Comparison of ENCODE assay signal across 9 cellular contexts in the genomic region with DNA sequence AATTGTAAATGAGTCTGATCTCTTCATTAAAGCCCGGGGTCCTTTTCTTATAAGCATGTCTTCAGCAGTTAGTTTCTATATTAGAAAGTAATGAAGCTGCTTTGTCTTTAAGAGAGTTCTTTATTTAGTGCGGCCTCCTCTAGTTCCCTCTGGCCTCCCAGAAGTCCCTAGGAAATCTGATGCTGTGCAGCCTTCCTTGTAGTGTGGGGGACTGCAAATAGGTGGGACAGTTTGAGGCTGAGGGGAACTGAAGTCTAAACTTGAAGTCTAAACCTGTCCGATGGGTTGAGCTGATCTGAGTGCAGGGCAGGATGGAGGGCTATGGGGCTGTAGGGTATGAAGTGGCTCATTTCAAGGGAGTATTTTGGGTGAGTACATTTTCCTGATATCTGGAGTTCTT. TPM values are rescaled to one million over a fixed set of nuclear protein-coding genes. Genes with fewer than 3 reads are reported as not detected.
DNase-seq lines count a peak whose midpoint lies in the region; ATAC-seq and TF ChIP-seq lines count a peak whose summit lies in the region.
"Had no signal": no experiment of that assay in that cellular context is flagged by ENCODE, and none has a peak within 500 bp of the region (broad histone marks: within the 10 kb centered on the region; RNA-seq: fewer than 3 reads in every experiment).

No MANE protein-coding gene starts in this region.

- peak overlapping the region; percentile 73 for H2BK5ac ChIP-seq in IMR-90 (ENCODE audit: low read depth, low read length, poor library complexity, severe bottlenecking)

- no peak for DNase-seq in AG04449 (ENCODE audit: low read depth, low spot score)
- DNase-seq in IMR-90, result peak; percentile 20
- no peak for DNase-seq in naive thymus-derived CD8-positive, alpha-beta T cell
- DNase-seq in NCI-H2081 treated with DMSO at 0.1 percent for 48 hours (lab: John Stamatoyannopoulos, UW), result no peak
- DNase-seq in inferior parietal cortex (ENCODE audit: extremely low spot score), result no peak
- no peak for DNase-seq in posterior vena cava (ENCODE audit: low spot score)
- DNase-seq: DMS79 had no signal

- in situ Hi-C loops in IMR-90 (cut with MboI; ENCODE audit: low sequenced_read_pairs), result no loop called here

- H3K36me3 Mint-ChIP-seq in dendritic cell treated with granulocyte-macrophage colony-stimulating factor and Interleukin-4, amounts not matched to agents 40 ng/mL and 50 ng/mL, for 4 days (ENCODE audit: low read depth), result peaks cover 8% of the 10 kb centered on the region
- no peaks in the 10 kb centered on the region for H3K36me3 Mint-ChIP-seq in naive thymus-derived CD8-positive, alpha-beta T cell

- H3K4me3 Mint-ChIP-seq in dendritic cell treated with granulocyte-macrophage colony-stimulating factor and Interleukin-4, amounts not matched to agents 40 ng/mL and 50 ng/mL, for 4 days, result peak overlapping the region; percentile 94
- H3K4me3 Mint-ChIP-seq in naive thymus-derived CD8-positive, alpha-beta T cell, result peak overlapping the region in 7 of 10 donors; percentile 5 to 65 (median 31)

- peak overlapping the region; percentile 46; the same call in 1 of the 2 replicates for H2AK5ac ChIP-seq in IMR-90 (ENCODE audit: low read depth, low read length)

- POLR2A ChIA-PET in AG04449 (lab: Yijun Ruan, JAX) (interaction anchor here (2.3 to 2.4 kb wide), 2 partner anchors 11 to 53 kb away, joined by 6 to 11 read pairs; no protein-coding TSS in a partner anchor), IMR-90 (lab: Charles Lee; ENCODE audit: unreplicated experiment) (interaction anchor here (0.6 kb wide), 1 partner anchor 224 kb away, joined by 3 read pairs; no protein-coding TSS in a partner anchor)
- POLR2A ChIA-PET in naive thymus-derived CD8-positive, alpha-beta T cell (lab: Charles Lee), result no interaction called here

- no peak overlapping the region for H2AFZ ChIP-seq in IMR-90 (replicated peaks; ENCODE audit: low read length, poor library complexity)

- H4K5ac ChIP-seq in IMR-90 (ENCODE audit: low read depth, low read length), result no peak overlapping the region

- intact Hi-C loops in IMR-90 (cut with micrococcal nuclease) (no loop called here), posterior vena cava (cut with DNase I) (no loop called here)
- intact Hi-C loops in dendritic cell treated with granulocyte-macrophage colony-stimulating factor and Interleukin-4, amounts not matched to agents 40 ng/mL and 50 ng/mL, for 4 days (cut with micrococcal nuclease), result loop anchor here (10.0 kb wide), 1 partner anchor 901 kb away; the partner anchor contains the start of gene ADPGK

- peak overlapping the region; percentile 45 for H4K91ac ChIP-seq in IMR-90 (ENCODE audit: insufficient read depth, low read depth, low read length)

- H3K9me1 ChIP-seq in IMR-90 (ENCODE audit: insufficient read depth, low read length), result peaks cover 45% of the 10 kb centered on the region

- no peaks in the 10 kb centered on the region for H3K9me3 ChIP-seq in IMR-90 (ENCODE audit: control insufficient read depth, insufficient read depth, low read length)

- dilution Hi-C loops in IMR-90 (cut with HindIII; ENCODE audit: low sequenced_read_pairs, unreplicated experiment), result no loop called here

- peak overlapping the region; percentile 88 for H3K14ac ChIP-seq in IMR-90 (replicated peaks; ENCODE audit: low read depth, low read length)

- peaks cover 8 to 58% of the 10 kb centered on the region in 2 experiments for H3K79me1 ChIP-seq in IMR-90 (ENCODE audit: low read depth in 1 of 2, low read length in 2 of 2)

- H3K56ac ChIP-seq in IMR-90 (ENCODE audit: extremely low read depth, insufficient read depth, low read length), result 0 out of 2 replicates have a peak overlapping the region, but pooled peaks have one; percentile 32

- H3K4me3 ChIP-seq in AG04449 (ENCODE audit: low read depth, low read length), result peak overlapping the region; percentile 85
- peak overlapping the region; percentile 98 for H3K4me3 ChIP-seq in IMR-90 (ENCODE audit: insufficient read depth, low read depth, low read length)

- no peaks in the 10 kb centered on the region for H3K27me3 ChIP-seq in IMR-90 (ENCODE audit: control insufficient read depth, insufficient read depth, low read length)

- H3K23ac ChIP-seq in IMR-90 (ENCODE audit: low read depth, low read length), result peak overlapping the region; percentile 93

- peaks cover 32% of the 10 kb centered on the region for H3K4me1 Mint-ChIP-seq in dendritic cell treated with granulocyte-macrophage colony-stimulating factor and Interleukin-4, amounts not matched to agents 40 ng/mL and 50 ng/mL, for 4 days (ENCODE audit: low read depth)
- peaks cover 6 to 18% (median 12%) of the 10 kb centered on the region in 4 donors for H3K4me1 Mint-ChIP-seq in naive thymus-derived CD8-positive, alpha-beta T cell

- ATAC-seq in IMR-90 (ENCODE audit: low read depth), result no peak
- no peak for ATAC-seq in naive thymus-derived CD8-positive, alpha-beta T cell
- ATAC-seq in GM19463 (IDR thresholded peaks at IDR 0.05; ENCODE audit: unreplicated experiment), result no peak

- H3K9ac ChIP-seq in IMR-90 (ENCODE audit: low read depth, low read length), result peak overlapping the region; percentile 90

- 0 out of 2 replicates have a peak overlapping the region, but pooled peaks have one; percentile 21 for H3K18ac ChIP-seq in IMR-90 (ENCODE audit: low read depth, low read length)

- no CpG with 5 or more reads among the region's 3 CpGs for WGBS in IMR-90 (ENCODE audit: extremely low coverage in 2 of 2, insufficient read length in 1 of 2), 2 experiments

- TF ChIP-seq RAD21 in IMR-90 (IDR thresholded peaks at IDR 0.05; ENCODE audit: low read length), result no peak

- no peaks in the 10 kb centered on the region for H3K36me3 ChIP-seq in IMR-90 (ENCODE audit: control insufficient read depth, insufficient read depth, low read length)

- peak overlapping the region; percentile 89 for H3K4ac ChIP-seq in IMR-90 (ENCODE audit: low read depth, low read length)

- H3K9me3 Mint-ChIP-seq in dendritic cell treated with granulocyte-macrophage colony-stimulating factor and Interleukin-4, amounts not matched to agents 40 ng/mL and 50 ng/mL, for 4 days, result no peaks in the 10 kb centered on the region
- no peaks in the 10 kb centered on the region for H3K9me3 Mint-ChIP-seq in naive thymus-derived CD8-positive, alpha-beta T cell

- no peak for TF ChIP-seq POLR2A in IMR-90 (IDR thresholded peaks at IDR 0.05; ENCODE audit: low read depth, low read length)

- peak overlapping the region in 1 of 2 experiments; percentile 56; a peak in 1 of 4 replicates for H4K8ac ChIP-seq in IMR-90 (ENCODE audit: low read depth in 2 of 2, low read length in 2 of 2)

- H3K4me2 ChIP-seq in IMR-90 (ENCODE audit: low read depth, low read length), result peak overlapping the region; percentile 94

- 0 out of 3 replicates have a peak overlapping the region, but pooled peaks have one; percentile 2 for H2BK15ac ChIP-seq in IMR-90 (ENCODE audit: low read depth, low read length)

- peaks cover 47% of the 10 kb centered on the region for H4K20me1 ChIP-seq in IMR-90 (ENCODE audit: insufficient read depth, low read length)

- TF ChIP-seq CTCF in AG04449 (IDR thresholded peaks at IDR 0.05; ENCODE audit: insufficient read depth, low read length, missing control alignments), result no peak
- TF ChIP-seq CTCF in IMR-90 (conservative IDR thresholded peaks at IDR 0.05; ENCODE audit: low read depth, low read length), result no peak

- H3K27me3 Mint-ChIP-seq in dendritic cell treated with granulocyte-macrophage colony-stimulating factor and Interleukin-4, amounts not matched to agents 40 ng/mL and 50 ng/mL, for 4 days, result peaks cover 49% of the 10 kb centered on the region
- H3K27me3 Mint-ChIP-seq in naive thymus-derived CD8-positive, alpha-beta T cell, result peaks cover 42 to 82% (median 65%) of the 10 kb centered on the region in 5 donors

- H2BK20ac ChIP-seq in IMR-90 (ENCODE audit: low read depth, low read length), result no peak overlapping the region

- peak overlapping the region; percentile 35 for H3K27ac ChIP-seq in IMR-90 (ENCODE audit: insufficient read depth, low read length)

- CTCF ChIA-PET in AG04449 (lab: Yijun Ruan, JAX) (interaction anchor here (0.6 to 15.1 kb wide), 11 partner anchors 9 to 222 kb away, joined by 3 to 378 read pairs (median 4); partner anchors contain the start of gene NPTN), IMR-90 (lab: Yijun Ruan, JAX) (interaction anchor here (2.0 to 3.0 kb wide), 2 partner anchors 14 to 49 kb away, joined by 8 to 10 read pairs; no protein-coding TSS in a partner anchor)

- no TSS peak for BruUV-seq in IMR-90 (replicated peaks; lab: Mats Ljungman, UMichigan)

- peak overlapping the region; percentile 35 for H2AK9ac ChIP-seq in IMR-90 (replicated peaks; ENCODE audit: low read depth, low read length, poor library complexity)

- peak overlapping the region; percentile 51; the same call in 1 of the 2 replicates for H2BK120ac ChIP-seq in IMR-90 (ENCODE audit: low read depth, low read length)

- peak overlapping the region; percentile 87 for H3K27ac Mint-ChIP-seq in dendritic cell treated with granulocyte-macrophage colony-stimulating factor and Interleukin-4, amounts not matched to agents 40 ng/mL and 50 ng/mL, for 4 days
- no peak overlapping the region for H3K27ac Mint-ChIP-seq in naive thymus-derived CD8-positive, alpha-beta T cell

- H3K4me1 ChIP-seq in IMR-90 (ENCODE audit: control insufficient read depth, insufficient read depth, low read length), result peaks cover 37% of the 10 kb centered on the region

TF ChIP-seq in IMR-90, 13 proteins besides CTCF, POLR2A, EP300 and RAD21 (continues in another document):
- TF ChIP-seq NFE2L2 (IDR thresholded peaks at IDR 0.05; ENCODE audit: low read depth, low read length) (no peak), SMC3 (IDR thresholded peaks at IDR 0.05; ENCODE audit: low read depth, low read length) (no peak), MAFK (IDR thresholded peaks at IDR 0.05; ENCODE audit: low read depth, low read length) (no peak), CHD1 (IDR thresholded peaks at IDR 0.05; ENCODE audit: low read depth, low read length) (no peak), BHLHE40 (IDR thresholded peaks at IDR 0.05; ENCODE audit: low read depth, low read length) (no peak), MXI1 (IDR thresholded peaks at IDR 0.05; ENCODE audit: borderline replicate concordance, low read depth, low read length) (no peak)

RNA-seq across cellular contexts. Expression of gene CD276, which starts 1.4 kb away (rescaled TPM):
- total RNA-seq in IMR-90 (2012; rRNA removed), result 30.8 and 37.5 TPM in 2 replicates
- polyA plus RNA-seq in IMR-90 (2012; rRNA removed), result 149 and 150 TPM in 2 replicates
- polyA plus RNA-seq in IMR-90 (2012; cell fraction: cytosol; rRNA removed), result 58.7 and 100 TPM in 2 replicates
- polyA plus RNA-seq in IMR-90 (2012; cell fraction: nucleus; rRNA removed; ENCODE audit: low replicate concordance), result 95.5 and 121 TPM in 2 replicates
- total RNA-seq in naive thymus-derived CD8-positive, alpha-beta T cell, result under 1 TPM; 0.49 to 0.63 TPM
- polyA plus RNA-seq in naive thymus-derived CD8-positive, alpha-beta T cell, result not detected
- 100 to 1,000 TPM in 1 of 2 donors, 10 to 100 TPM in 1; 84.1 to 137 TPM for total RNA-seq in posterior vena cava

RNA-seq across cellular contexts. Expression of gene NPTN, which starts 52.4 kb away (rescaled TPM):
- total RNA-seq in IMR-90 (2012; rRNA removed), result 150 and 171 TPM in 2 replicates
- 268 and 329 TPM in 2 replicates for polyA plus RNA-seq in IMR-90 (2012; rRNA removed)
- polyA plus RNA-seq in IMR-90 (2012; cell fraction: cytosol; rRNA removed), result 181 and 182 TPM in 2 replicates
- polyA plus RNA-seq in IMR-90 (2012; cell fraction: nucleus; rRNA removed; ENCODE audit: low replicate concordance), result 77.6 and 177 TPM in 2 replicates
- total RNA-seq in naive thymus-derived CD8-positive, alpha-beta T cell, result 10 to 100 TPM; 37.7 to 37.8 TPM
- polyA plus RNA-seq in naive thymus-derived CD8-positive, alpha-beta T cell, result 10 to 100 TPM; 27.9 to 36.6 (median 29.3) TPM
- total RNA-seq in posterior vena cava, result 100 to 1,000 TPM; 164 to 189 TPM

Comparison
In these comparisons a context has a peak if more than half of its experiments do, and no peak if none do; other contexts are left out.
1. RNA of gene CD276, which starts 1.4 kb away (total RNA-seq): 84.1 to 137 TPM in posterior vena cava and 30.8 to 37.5 TPM in IMR-90; 0.49 to 0.63 TPM in naive thymus-derived CD8-positive, alpha-beta T cell; every median in the first group is over 10 times any median in the second.